ENCODE assay signal across 17 cellular contexts in genomic region chr4:99301376-99302164, GRCh38. TPM values are rescaled to one million over a fixed set of nuclear protein-coding genes. Genes with fewer than 3 reads are reported as not detected.
DNase-seq lines count a peak whose midpoint lies in the region; ATAC-seq and TF ChIP-seq lines count a peak whose summit lies in the region.
"Had no signal": no experiment of that assay in that cellular context is flagged by ENCODE, and none has a peak within 500 bp of the region (broad histone marks: within the 10 kb centered on the region; RNA-seq: fewer than 3 reads in every experiment).

No MANE protein-coding gene starts in this region.

- H3K79me2 ChIP-seq in mammary epithelial cell (ENCODE audit: insufficient read depth, low read length), result no peaks in the 10 kb centered on the region
- no peaks in the 10 kb centered on the region for H3K79me2 ChIP-seq in osteoblast (ENCODE audit: insufficient read depth, low read length)

- H3K27me3 ChIP-seq in mammary epithelial cell (ENCODE audit: insufficient read depth, low read length) (no peaks in the 10 kb centered on the region), osteoblast (ENCODE audit: insufficient read depth, low read length) (no peaks in the 10 kb centered on the region), uterus (no peaks in the 10 kb centered on the region)

- 85% methylated on average over 7 of the region's 7 CpGs for WGBS in mammary epithelial cell (ENCODE audit: low coverage, missing lambda C conversion rate)

- H3K27me3 Mint-ChIP-seq in MCF 10A (ENCODE audit: insufficient read depth, unreplicated experiment), result no peaks in the 10 kb centered on the region
- H3K27me3 Mint-ChIP-seq in T-helper 17 cell, result peaks cover 10% of the 10 kb centered on the region

- H3K4me3 Mint-ChIP-seq in MCF 10A (ENCODE audit: unreplicated experiment), result no peak overlapping the region
- no peak overlapping the region for H3K4me3 Mint-ChIP-seq in T-helper 17 cell

- no peak overlapping the region for H3K27ac ChIP-seq in mammary epithelial cell (ENCODE audit: insufficient read depth, low read depth, low read length)
- no peak overlapping the region for H3K27ac ChIP-seq in osteoblast (ENCODE audit: low read depth, low read length)
- peak overlapping the region; percentile 79 to 88 for H3K27ac ChIP-seq in uterus
- H3K27ac ChIP-seq: 22Rv1 had no signal

- H3K9ac ChIP-seq in mammary epithelial cell (ENCODE audit: insufficient read depth, low read length), result no peak overlapping the region

- H3K27ac Mint-ChIP-seq in MCF 10A (ENCODE audit: low read depth, unreplicated experiment) (peak overlapping the region; percentile 84), T-helper 17 cell (no peak overlapping the region)

- H2AFZ ChIP-seq in mammary epithelial cell (ENCODE audit: low read depth, low read length) (no peak overlapping the region), osteoblast (ENCODE audit: low read length) (no peak overlapping the region)

- BruUV-seq in MCF 10A (replicated peaks; lab: Mats Ljungman, UMichigan) (no TSS peak), mammary epithelial cell (replicated peaks; lab: Mats Ljungman, UMichigan) (no TSS peak)

- no peak overlapping the region for H3K4me2 ChIP-seq in mammary epithelial cell (ENCODE audit: insufficient read depth, low read depth, low read length)
- H3K4me2 ChIP-seq in osteoblast (ENCODE audit: insufficient read depth, low read length), result no peak overlapping the region

- peaks cover 9% of the 10 kb centered on the region for H3K9me3 Mint-ChIP-seq in MCF 10A (ENCODE audit: unreplicated experiment)

- peaks cover 17% of the 10 kb centered on the region for H3K4me1 Mint-ChIP-seq in MCF 10A (ENCODE audit: insufficient read depth, unreplicated experiment)
- no peaks in the 10 kb centered on the region for H3K4me1 Mint-ChIP-seq in T-helper 17 cell

- H3K36me3 Mint-ChIP-seq in MCF 10A (ENCODE audit: insufficient read depth, unreplicated experiment) (peaks cover 19% of the 10 kb centered on the region), T-helper 17 cell (ENCODE audit: low read depth) (no peaks in the 10 kb centered on the region)

- DNase-seq in MCF 10A (ENCODE audit: unreplicated experiment) (peak; percentile 41), mammary epithelial cell (no peak), fibroblast of pulmonary artery (ENCODE audit: low read depth) (peak; percentile 53), osteoblast (ENCODE audit: insufficient read length, low spot score, missing footprints) (peak; percentile 73), uterus (peak in 1 of 2 donors; percentile 22), T-helper 17 cell (no peak), EL (no peak), DMS153 (lab: John Stamatoyannopoulos, UW) (no peak)
- DNase-seq: activated gamma-delta T cell; stimulated activated CD4-positive, alpha-beta T cell treated with anti-CD3 and anti-CD28 coated beads, Interleukin-1b, Interleukin-23, amount 100 ng/mL, for 48 hours had no signal

- H3K9me3 ChIP-seq in mammary epithelial cell (replicated peaks; ENCODE audit: insufficient read depth, low read length) (no peaks in the 10 kb centered on the region), osteoblast (ENCODE audit: low read depth, low read length) (no peaks in the 10 kb centered on the region), uterus (no peaks in the 10 kb centered on the region), T-helper 17 cell (ENCODE audit: control insufficient read depth, low read length, poor library complexity, severe bottlenecking) (no peaks in the 10 kb centered on the region)

- in situ Hi-C loops in mammary epithelial cell (cut with MboI; ENCODE audit: low sequenced_read_pairs in 2 of 2), result no loop called here

- no peaks in the 10 kb centered on the region for H3K36me3 ChIP-seq in mammary epithelial cell (ENCODE audit: insufficient read depth, low read length)
- no peaks in the 10 kb centered on the region for H3K36me3 ChIP-seq in osteoblast (ENCODE audit: insufficient read depth, low read length)
- H3K36me3 ChIP-seq in uterus, result no peaks in the 10 kb centered on the region

- dilution Hi-C loops in mammary epithelial cell (cut with HindIII; ENCODE audit: low sequenced_read_pairs), result no loop called here

- TF ChIP-seq CTCF in MCF 10A (IDR thresholded peaks at IDR 0.05; ENCODE audit: unreplicated experiment), result no peak
- no peak for TF ChIP-seq CTCF in mammary epithelial cell (conservative IDR thresholded peaks at IDR 0.05 in 1 of 2, IDR thresholded peaks at IDR 0.05 in 1 of 2; ENCODE audit: extremely low read depth in 1 of 2, insufficient read depth in 1 of 2, low read depth in 1 of 2, low read length in 2 of 2)
- no peak for TF ChIP-seq CTCF in fibroblast of pulmonary artery (IDR thresholded peaks at IDR 0.05; ENCODE audit: low read length, missing control alignments)
- no peak for TF ChIP-seq CTCF in osteoblast (IDR thresholded peaks at IDR 0.05; ENCODE audit: extremely low read depth, low read depth, low read length)
- no peak for TF ChIP-seq CTCF in uterus (IDR thresholded peaks at IDR 0.05)

- no peak for TF ChIP-seq POLR2A in uterus (IDR thresholded peaks at IDR 0.05)

- no peaks in the 10 kb centered on the region for H3K4me1 ChIP-seq in mammary epithelial cell (ENCODE audit: insufficient read depth, low read length)
- no peaks in the 10 kb centered on the region for H3K4me1 ChIP-seq in osteoblast (ENCODE audit: insufficient read depth, low read length)
- no peaks in the 10 kb centered on the region for H3K4me1 ChIP-seq in uterus

- CTCF ChIA-PET in MCF 10A (lab: Yijun Ruan, JAX), result interaction anchor here (0.6 to 1.2 kb wide), 3 partner anchors 37 to 162 kb away, joined by 3 read pairs; no protein-coding TSS in a partner anchor
- CTCF ChIA-PET in mammary epithelial cell (lab: Charles Lee; ENCODE audit: low non-redundant PET), result no interaction called here

- intact Hi-C loops in MCF 10A (cut with micrococcal nuclease), result no loop called here
- intact Hi-C loops in mammary epithelial cell (cut with micrococcal nuclease), result no loop called here
- intact Hi-C loops in uterus (cut with DNase I; ENCODE audit: low total_unique reads), result no loop called here

- no peak overlapping the region for H3K4me3 ChIP-seq in mammary epithelial cell (replicated peaks in 1 of 3; ENCODE audit: insufficient read depth in 1 of 3, low read depth in 2 of 3, low read length in 3 of 3)
- no peak overlapping the region for H3K4me3 ChIP-seq in fibroblast of pulmonary artery (replicated peaks; ENCODE audit: low read depth, low read length)
- no peak overlapping the region for H3K4me3 ChIP-seq in osteoblast (ENCODE audit: insufficient read depth, low read length)
- no peak overlapping the region for H3K4me3 ChIP-seq in uterus

- ATAC-seq in T-helper 17 cell, result no peak

- POLR2A ChIA-PET in MCF 10A (lab: Yijun Ruan, JAX), result interaction anchor here (0.6 to 3.0 kb wide), 6 partner anchors 11 to 373 kb away, joined by 3 to 30 read pairs (median 6); partner anchors contain the start of genes ADH5 and EIF4E

- H4K20me1 ChIP-seq in mammary epithelial cell (ENCODE audit: insufficient read depth, low read length), result no peaks in the 10 kb centered on the region
- no peaks in the 10 kb centered on the region for H4K20me1 ChIP-seq in osteoblast (ENCODE audit: insufficient read depth, low read length)

RNA-seq across cellular contexts. Expression of gene ADH1A, which starts 10.8 kb away (rescaled TPM):
- total RNA-seq in MCF 10A (2022) (0.21 TPM in 1 of 2 replicates, not detected in the other), mammary epithelial cell (not detected), osteoblast (not detected in 2 replicates), uterus (1 to 10 TPM in 1 of 4 donors, under 1 TPM in 1, not detected in 2; 0.88 to 5.0 TPM), T-helper 17 cell (not detected)
- not detected for polyA plus RNA-seq in mammary epithelial cell
- polyA minus RNA-seq in mammary epithelial cell, result not detected
- total RNA-seq: activated CD8-positive, alpha-beta memory T cell treated with anti-CD3 and anti-CD28 coated beads for 36 hours; bronchial epithelial cell; endothelial cell of umbilical vein; H1; NCI-H460; OCI-LY7 had no signal
- polyA plus RNA-seq: endothelial cell of umbilical vein, H1 had no signal

RNA-seq across cellular contexts. Expression of gene ADH1B, which starts 19.6 kb away (rescaled TPM):
- total RNA-seq in MCF 10A (2022) (24.2 and 32.0 TPM in 2 replicates), mammary epithelial cell (under 1 TPM in 1 of 2 donors, not detected in 1; under 0.01 TPM), osteoblast (0.59 and 0.72 TPM in 2 replicates), uterus (100 to 1,000 TPM in 3 of 4 donors, 1 to 10 TPM in 1; 6.7 to 703 (median 522) TPM), T-helper 17 cell (not detected)
- not detected for polyA plus RNA-seq in mammary epithelial cell
- polyA minus RNA-seq in mammary epithelial cell, result not detected
- total RNA-seq: activated CD8-positive, alpha-beta memory T cell treated with anti-CD3 and anti-CD28 coated beads for 36 hours; endothelial cell of umbilical vein; H1; NCI-H460; OCI-LY7 had no signal
- polyA plus RNA-seq: endothelial cell of umbilical vein, H1 had no signal

RNA-seq across cellular contexts. Expression of gene ADH1C, which starts 51.0 kb away (rescaled TPM):
- total RNA-seq in MCF 10A (2022) (not detected in 2 replicates), mammary epithelial cell (not detected), osteoblast (0.59 and 0.72 TPM in 2 replicates), uterus (1 to 10 TPM in 3 of 4 donors, under 1 TPM in 1; 0.29 to 4.7 (median 2.3) TPM), T-helper 17 cell (not detected)
- polyA plus RNA-seq in mammary epithelial cell, result not detected
- polyA minus RNA-seq in mammary epithelial cell, result not detected
- total RNA-seq: activated CD8-positive, alpha-beta memory T cell treated with anti-CD3 and anti-CD28 coated beads for 36 hours; endothelial cell of umbilical vein; H1; NCI-H460; OCI-LY7 had no signal
- polyA plus RNA-seq: endothelial cell of umbilical vein, H1 had no signal

Comparison
In these comparisons a context has a peak if more than half of its experiments do, and no peak if none do; other contexts are left out.
1. DNase-seq: peak in MCF 10A (single experiment), fibroblast of pulmonary artery (single experiment) and osteoblast (single experiment); none in mammary epithelial cell (single experiment), T-helper 17 cell (0 of 3), EL (single experiment) and DMS153 (single experiment).
2. H3K27ac ChIP-seq: peak in uterus (2 of 2); none in mammary epithelial cell (single experiment) and osteoblast (single experiment).